1 cellular context compared by ENCODE assay signal in genomic region chr12:55830601-55831406, GRCh38.
TF ChIP-seq lines count a peak whose summit lies in the region.

No MANE protein-coding gene starts in this region.

TF ChIP-seq in WTC11, 78 proteins besides CTCF, POLR2A, EP300 and RAD21 (continued from another document):
- TF ChIP-seq ZNF532 (CRISPR knock-in tag; IDR thresholded peaks at IDR 0.05; ENCODE audit: borderline replicate concordance) (no peak), FOXK1 (CRISPR knock-in tag; IDR thresholded peaks at IDR 0.05) (peak; percentile 70), NR2C2 (CRISPR knock-in tag; IDR thresholded peaks at IDR 0.05) (no peak), ZBTB21 (CRISPR knock-in tag; IDR thresholded peaks at IDR 0.05; ENCODE audit: borderline replicate concordance) (0 out of 2 replicates have a peak, but pooled peaks have one; percentile 20), PRRX2 (CRISPR knock-in tag; IDR thresholded peaks at IDR 0.05) (no peak), AR (CRISPR knock-in tag; IDR thresholded peaks at IDR 0.05) (no peak)
- TF ChIP-seq, protein P1, sequence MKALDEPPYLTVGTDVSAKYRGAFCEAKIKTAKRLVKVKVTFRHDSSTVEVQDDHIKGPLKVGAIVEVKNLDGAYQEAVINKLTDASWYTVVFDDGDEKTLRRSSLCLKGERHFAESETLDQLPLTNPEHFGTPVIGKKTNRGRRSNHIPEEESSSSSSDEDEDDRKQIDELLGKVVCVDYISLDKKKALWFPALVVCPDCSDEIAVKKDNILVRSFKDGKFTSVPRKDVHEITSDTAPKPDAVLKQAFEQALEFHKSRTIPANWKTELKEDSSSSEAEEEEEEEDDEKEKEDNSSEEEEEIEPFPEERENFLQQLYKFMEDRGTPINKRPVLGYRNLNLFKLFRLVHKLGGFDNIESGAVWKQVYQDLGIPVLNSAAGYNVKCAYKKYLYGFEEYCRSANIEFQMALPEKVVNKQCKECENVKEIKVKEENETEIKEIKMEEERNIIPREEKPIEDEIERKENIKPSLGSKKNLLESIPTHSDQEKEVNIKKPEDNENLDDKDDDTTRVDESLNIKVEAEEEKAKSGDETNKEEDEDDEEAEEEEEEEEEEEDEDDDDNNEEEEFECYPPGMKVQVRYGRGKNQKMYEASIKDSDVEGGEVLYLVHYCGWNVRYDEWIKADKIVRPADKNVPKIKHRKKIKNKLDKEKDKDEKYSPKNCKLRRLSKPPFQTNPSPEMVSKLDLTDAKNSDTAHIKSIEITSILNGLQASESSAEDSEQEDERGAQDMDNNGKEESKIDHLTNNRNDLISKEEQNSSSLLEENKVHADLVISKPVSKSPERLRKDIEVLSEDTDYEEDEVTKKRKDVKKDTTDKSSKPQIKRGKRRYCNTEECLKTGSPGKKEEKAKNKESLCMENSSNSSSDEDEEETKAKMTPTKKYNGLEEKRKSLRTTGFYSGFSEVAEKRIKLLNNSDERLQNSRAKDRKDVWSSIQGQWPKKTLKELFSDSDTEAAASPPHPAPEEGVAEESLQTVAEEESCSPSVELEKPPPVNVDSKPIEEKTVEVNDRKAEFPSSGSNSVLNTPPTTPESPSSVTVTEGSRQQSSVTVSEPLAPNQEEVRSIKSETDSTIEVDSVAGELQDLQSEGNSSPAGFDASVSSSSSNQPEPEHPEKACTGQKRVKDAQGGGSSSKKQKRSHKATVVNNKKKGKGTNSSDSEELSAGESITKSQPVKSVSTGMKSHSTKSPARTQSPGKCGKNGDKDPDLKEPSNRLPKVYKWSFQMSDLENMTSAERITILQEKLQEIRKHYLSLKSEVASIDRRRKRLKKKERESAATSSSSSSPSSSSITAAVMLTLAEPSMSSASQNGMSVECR (CRISPR knock-in tag; IDR thresholded peaks at IDR 0.05; ENCODE audit: borderline replicate concordance): no peak
- TF ChIP-seq, protein P2, sequence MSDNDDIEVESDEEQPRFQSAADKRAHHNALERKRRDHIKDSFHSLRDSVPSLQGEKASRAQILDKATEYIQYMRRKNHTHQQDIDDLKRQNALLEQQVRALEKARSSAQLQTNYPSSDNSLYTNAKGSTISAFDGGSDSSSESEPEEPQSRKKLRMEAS (CRISPR knock-in tag; IDR thresholded peaks at IDR 0.05): peak; percentile 19; the same call in 1 of the 2 replicates
- TF ChIP-seq, protein P3, sequence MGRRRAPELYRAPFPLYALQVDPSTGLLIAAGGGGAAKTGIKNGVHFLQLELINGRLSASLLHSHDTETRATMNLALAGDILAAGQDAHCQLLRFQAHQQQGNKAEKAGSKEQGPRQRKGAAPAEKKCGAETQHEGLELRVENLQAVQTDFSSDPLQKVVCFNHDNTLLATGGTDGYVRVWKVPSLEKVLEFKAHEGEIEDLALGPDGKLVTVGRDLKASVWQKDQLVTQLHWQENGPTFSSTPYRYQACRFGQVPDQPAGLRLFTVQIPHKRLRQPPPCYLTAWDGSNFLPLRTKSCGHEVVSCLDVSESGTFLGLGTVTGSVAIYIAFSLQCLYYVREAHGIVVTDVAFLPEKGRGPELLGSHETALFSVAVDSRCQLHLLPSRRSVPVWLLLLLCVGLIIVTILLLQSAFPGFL (CRISPR knock-in tag; IDR thresholded peaks at IDR 0.05; ENCODE audit: borderline replicate concordance): no peak
- TF ChIP-seq, protein P4, sequence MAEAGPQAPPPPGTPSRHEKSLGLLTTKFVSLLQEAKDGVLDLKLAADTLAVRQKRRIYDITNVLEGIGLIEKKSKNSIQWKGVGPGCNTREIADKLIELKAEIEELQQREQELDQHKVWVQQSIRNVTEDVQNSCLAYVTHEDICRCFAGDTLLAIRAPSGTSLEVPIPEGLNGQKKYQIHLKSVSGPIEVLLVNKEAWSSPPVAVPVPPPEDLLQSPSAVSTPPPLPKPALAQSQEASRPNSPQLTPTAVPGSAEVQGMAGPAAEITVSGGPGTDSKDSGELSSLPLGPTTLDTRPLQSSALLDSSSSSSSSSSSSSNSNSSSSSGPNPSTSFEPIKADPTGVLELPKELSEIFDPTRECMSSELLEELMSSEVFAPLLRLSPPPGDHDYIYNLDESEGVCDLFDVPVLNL (CRISPR knock-in tag; IDR thresholded peaks at IDR 0.05; ENCODE audit: borderline replicate concordance, low read depth): no peak
